In genomic region chr16:1776672-1776955, GRCh38 we compare ENCODE assay signal across 1 cellular context.
TF ChIP-seq lines count a peak whose summit lies in the region.

No MANE protein-coding gene starts in this region.

TF ChIP-seq in IMR-90, 13 proteins besides CTCF, POLR2A, EP300 and RAD21:
- no peak for TF ChIP-seq ELK1 (IDR thresholded peaks at IDR 0.05; ENCODE audit: borderline replicate concordance, low read depth, low read length)
- TF ChIP-seq CHD1 (IDR thresholded peaks at IDR 0.05; ENCODE audit: low read depth, low read length): no peak
- no peak for TF ChIP-seq MAZ (IDR thresholded peaks at IDR 0.05; ENCODE audit: borderline replicate concordance, low read depth, low read length)
- no peak for TF ChIP-seq SMC3 (IDR thresholded peaks at IDR 0.05; ENCODE audit: low read depth, low read length)
- no peak for TF ChIP-seq BHLHE40 (IDR thresholded peaks at IDR 0.05; ENCODE audit: low read depth, low read length)
- no peak for TF ChIP-seq USF2 (IDR thresholded peaks at IDR 0.05; ENCODE audit: low read depth, low read length)
- no peak for TF ChIP-seq NFE2L2 (IDR thresholded peaks at IDR 0.05; ENCODE audit: low read depth, low read length)
- TF ChIP-seq RCOR1 (IDR thresholded peaks at IDR 0.05; ENCODE audit: insufficient replicate concordance, low read length): no peak
- no peak for TF ChIP-seq CEBPB (IDR thresholded peaks at IDR 0.05; ENCODE audit: low read depth, low read length)
- TF ChIP-seq MXI1 (IDR thresholded peaks at IDR 0.05; ENCODE audit: borderline replicate concordance, low read depth, low read length): no peak
